26 cellular contexts compared by ENCODE assay signal in genomic region chr7:48924433-48924832, GRCh38. TPM values are rescaled to one million over a fixed set of nuclear protein-coding genes. Genes with fewer than 3 reads are reported as not detected.
DNase-seq lines count a peak whose midpoint lies in the region; ATAC-seq, FAIRE-seq and TF ChIP-seq lines count a peak whose summit lies in the region.
"Had no signal": no experiment of that assay in that cellular context is flagged by ENCODE, and none has a peak within 500 bp of the region (broad histone marks: within the 10 kb centered on the region; RNA-seq: fewer than 3 reads in every experiment).

TSS of gene CDC14C (plus strand) at chr7:48924547. CDS start at chr7:48924673, 126 bp downstream.

- H3K27me3 ChIP-seq in RWPE2 (ENCODE audit: insufficient read depth, poor library complexity, severe bottlenecking), result no peaks in the 10 kb centered on the region
- H3K27me3 ChIP-seq in GM23338 (ENCODE audit: insufficient read depth), result no peaks in the 10 kb centered on the region
- no peaks in the 10 kb centered on the region for H3K27me3 ChIP-seq in endodermal cell (ENCODE audit: control insufficient read depth, insufficient read depth, low read length, poor library complexity, severe bottlenecking)
- H3K27me3 ChIP-seq: BE2C; BLaER1 treated with 17β-estradiol and CSF1 and Interleukin-3, amounts not matched to agents 10 nM and 100 nM had no signal

- H2AFZ ChIP-seq in GM23338, result no peak within 1 kb of the TSS
- H2AFZ ChIP-seq: GM23248 had no signal

- intact Hi-C loops in kidney (cut with DNase I), result no loop called here

- H3K27ac Mint-ChIP-seq in GM23338 (no peak within 1 kb of the TSS), endodermal cell (no peak within 1 kb of the TSS)
- H3K27ac Mint-ChIP-seq: CD14-positive monocyte; CD4-positive, alpha-beta T cell; CD8-positive, alpha-beta memory T cell; H9 had no signal

- H3K27me3 Mint-ChIP-seq in GM23338 (ENCODE audit: insufficient read depth, low read depth, poor library complexity) (no peaks in the 10 kb centered on the region), endodermal cell (ENCODE audit: insufficient read depth) (no peaks in the 10 kb centered on the region)
- H3K27me3 Mint-ChIP-seq: CD4-positive, alpha-beta T cell; CD8-positive, alpha-beta memory T cell had no signal

- H3K36me3 Mint-ChIP-seq in GM23338 (ENCODE audit: low read depth) (peaks cover 9% of the 10 kb centered on the region; the same call in 2 of the 3 replicates), endodermal cell (ENCODE audit: low read depth) (no peaks in the 10 kb centered on the region)
- H3K36me3 Mint-ChIP-seq: CD14-positive monocyte; CD8-positive, alpha-beta memory T cell had no signal

- H3K4me2 ChIP-seq in GM23338, result no peak within 1 kb of the TSS
- H3K4me2 ChIP-seq: A549; BLaER1 treated with 17β-estradiol and CSF1 and Interleukin-3, amounts not matched to agents 10 nM and 100 nM had no signal

- H3K27ac ChIP-seq in RWPE2 (ENCODE audit: poor library complexity, severe bottlenecking), result no peak within 1 kb of the TSS
- no peak within 1 kb of the TSS for H3K27ac ChIP-seq in kidney (ENCODE audit: low read depth in 2 of 2, low read length in 2 of 2)
- no peak within 1 kb of the TSS for H3K27ac ChIP-seq in GM23338 (ENCODE audit: low read depth)
- no peak within 1 kb of the TSS for H3K27ac ChIP-seq in endodermal cell (ENCODE audit: low read depth, low read length)
- H3K27ac ChIP-seq: A549; BLaER1 treated with 17β-estradiol and CSF1 and Interleukin-3, amounts not matched to agents 10 nM and 100 nM; GM23248 had no signal

- H3K4me1 ChIP-seq in RWPE2 (ENCODE audit: insufficient read depth, poor library complexity, severe bottlenecking) (no peaks in the 10 kb centered on the region), kidney (ENCODE audit: control insufficient read depth in 1 of 2, insufficient read depth in 1 of 2, low read depth in 1 of 2, low read length in 2 of 2) (no peaks in the 10 kb centered on the region), GM23338 (ENCODE audit: insufficient read depth) (no peaks in the 10 kb centered on the region), endodermal cell (ENCODE audit: control insufficient read depth, insufficient read depth, low read length) (no peaks in the 10 kb centered on the region)
- H3K4me1 ChIP-seq: A549; BE2C; BLaER1 treated with 17β-estradiol and CSF1 and Interleukin-3, amounts not matched to agents 10 nM and 100 nM had no signal

- no peak for TF ChIP-seq CTCF in RWPE2 (IDR thresholded peaks at IDR 0.05; ENCODE audit: poor library complexity, severe bottlenecking)
- TF ChIP-seq CTCF in kidney (IDR thresholded peaks at IDR 0.05; ENCODE audit: borderline replicate concordance, extremely low read depth, insufficient read depth), result no peak
- no peak for TF ChIP-seq CTCF in GM23338 (conservative IDR thresholded peaks at IDR 0.05; ENCODE audit: low read depth in 2 of 2)
- no peak for TF ChIP-seq CTCF in endodermal cell (conservative IDR thresholded peaks at IDR 0.05)

- H3K9me3 Mint-ChIP-seq in GM23338 (peaks cover 17% of the 10 kb centered on the region), endodermal cell (peaks cover 11% of the 10 kb centered on the region)
- H3K9me3 Mint-ChIP-seq: CD4-positive, alpha-beta T cell had no signal

- no peaks in the 10 kb centered on the region for H3F3A ChIP-seq in GM23338 (replicated peaks; ENCODE audit: low read depth)

- DNase-seq in activated gamma-delta T cell (lab: John Stamatoyannopoulos, UW) (peak; percentile 9), activated gamma-delta T cell treated with Interleukin-2 at 50 U/mL for 16 hours (no peak), RWPE2 (ENCODE audit: low spot score) (peak; percentile 23), kidney (peak; percentile 56), GM23338 (ENCODE audit: low spot score) (no peak), endodermal cell (no peak)
- DNase-seq: 8988T; ACHN; AML-193; BE2C; CD4-positive, alpha-beta T cell; CD8-positive, alpha-beta memory T cell; DMS 273 treated with DMSO at 0.1 percent for 48 hours; DMS79; EL; GDM1; GM23248; H9 had no signal

- no peaks in the 10 kb centered on the region for H4K20me1 ChIP-seq in GM23338 (replicated peaks; ENCODE audit: insufficient read depth)
- H4K20me1 ChIP-seq: BLaER1 treated with 17β-estradiol and CSF1 and Interleukin-3, amounts not matched to agents 10 nM and 100 nM had no signal

- H3K9me3 ChIP-seq in RWPE2 (ENCODE audit: severe bottlenecking), result no peaks in the 10 kb centered on the region
- no peaks in the 10 kb centered on the region for H3K9me3 ChIP-seq in kidney (ENCODE audit: control insufficient read depth in 1 of 2, low read length in 2 of 2)
- no peaks in the 10 kb centered on the region for H3K9me3 ChIP-seq in endodermal cell (ENCODE audit: control insufficient read depth, low read length)
- H3K9me3 ChIP-seq: A549, BE2C had no signal

- no peak for FAIRE-seq in kidney (lab: Jason Lieb, UNC)
- FAIRE-seq: D721Med, GM12878, GM19239 had no signal

- WGBS in endodermal cell (ENCODE audit: insufficient coverage in 1 of 2, insufficient read length in 1 of 2), 2 experiments, result 94 to 96% methylated on average over 28 to 46 of the region's 46 CpGs

- H3K4me3 Mint-ChIP-seq in GM23338 (no peak within 1 kb of the TSS), endodermal cell (no peak within 1 kb of the TSS)
- H3K4me3 Mint-ChIP-seq: CD14-positive monocyte; CD4-positive, alpha-beta T cell; CD8-positive, alpha-beta memory T cell; H9 had no signal

- no peak within 1 kb of the TSS for H3K9ac ChIP-seq in kidney (ENCODE audit: low read length in 2 of 2)
- H3K9ac ChIP-seq in endodermal cell (ENCODE audit: extremely low read depth, low read length, poor library complexity, severe bottlenecking), result no peak within 1 kb of the TSS
- H3K9ac ChIP-seq: BLaER1 treated with 17β-estradiol and CSF1 and Interleukin-3, amounts not matched to agents 10 nM and 100 nM; GM23248 had no signal

- H3K4me1 Mint-ChIP-seq in GM23338, result no peaks in the 10 kb centered on the region
- no peaks in the 10 kb centered on the region for H3K4me1 Mint-ChIP-seq in endodermal cell
- H3K4me1 Mint-ChIP-seq: CD14-positive monocyte; CD8-positive, alpha-beta memory T cell; H9 had no signal

- no peak for ATAC-seq in RWPE2 (ENCODE audit: low read depth)
- ATAC-seq in GM23338, result no peak
- ATAC-seq: A549, GM12878, HCT116 had no signal

- no peaks in the 10 kb centered on the region for H3K79me2 ChIP-seq in GM23338 (replicated peaks; ENCODE audit: insufficient read depth)

- no peaks in the 10 kb centered on the region for H3K9me2 ChIP-seq in GM23338 (ENCODE audit: insufficient read depth)

- H3K36me3 ChIP-seq in RWPE2 (ENCODE audit: low read depth) (no peaks in the 10 kb centered on the region), kidney (ENCODE audit: control insufficient read depth in 1 of 2, insufficient read depth in 2 of 2, low read length in 2 of 2) (no peaks in the 10 kb centered on the region), GM23338 (ENCODE audit: insufficient read depth) (no peaks in the 10 kb centered on the region), endodermal cell (ENCODE audit: control insufficient read depth, insufficient read depth, low read length) (no peaks in the 10 kb centered on the region)
- H3K36me3 ChIP-seq: BE2C; BLaER1 treated with 17β-estradiol and CSF1 and Interleukin-3, amounts not matched to agents 10 nM and 100 nM had no signal

- no peak within 1 kb of the TSS for H3K4me3 ChIP-seq in RWPE2 (ENCODE audit: severe bottlenecking)
- H3K4me3 ChIP-seq in kidney (ENCODE audit: low read length in 2 of 2), result no peak within 1 kb of the TSS
- H3K4me3 ChIP-seq in GM23338, result no peak within 1 kb of the TSS
- no peak within 1 kb of the TSS for H3K4me3 ChIP-seq in endodermal cell (ENCODE audit: low read length)
- H3K4me3 ChIP-seq: A549; BLaER1 treated with 17β-estradiol and CSF1 and Interleukin-3, amounts not matched to agents 10 nM and 100 nM; GM12878; GM23248 had no signal

RNA-seq across cellular contexts. Expression of gene CDC14C, which starts in this region (rescaled TPM):
- total RNA-seq in kidney (not detected), endodermal cell (not detected)
- polyA plus RNA-seq in kidney (ENCODE audit: insufficient read depth, low read depth, low replicate concordance) (not detected), GM23338 (2016; fragmentation: Nextera tagmentation; extraction: Ambion mirVana) (not detected in 2 replicates)
- total RNA-seq in GM23338 (2014; rRNA removed; shearing (Covaris generic)), result 0.17 and 0.54 TPM in 2 replicates
- polyA plus RNA-seq in endodermal cell (2013, experiment 1 of 2), result not detected
- not detected for polyA plus RNA-seq in endodermal cell (2013, experiment 2 of 2)
- total RNA-seq: CD4-positive, alpha-beta T cell; CD8-positive, alpha-beta memory T cell; GM12878; H4; H9 had no signal
- polyA plus RNA-seq: CD14-positive monocyte; CD8-positive, alpha-beta memory T cell; GM23248 had no signal

Comparison
In these comparisons a context has a peak if more than half of its experiments do, and no peak if none do; other contexts are left out.
1. DNase-seq: peak in activated gamma-delta T cell (single experiment) and RWPE2 (single experiment); none in activated gamma-delta T cell treated with Interleukin-2 at 50 U/mL for 16 hours (single experiment), GM23338 (single experiment) and endodermal cell (single experiment).
2. Peak in DNase-seq in kidney; RNA of the gene not detected or under 1 TPM.